Comparison of ENCODE assay signal across 16 cellular contexts in genomic region chr6:73657201-73657600, GRCh38. TPM values are rescaled to one million over a fixed set of nuclear protein-coding genes. Genes with fewer than 3 reads are reported as not detected.
A peak's percentile ranks its signal among the peaks of the same experiment; 100 is the strongest.
DNase-seq lines count a peak whose midpoint lies in the region; ATAC-seq and TF ChIP-seq lines count a peak whose summit lies in the region.
"Had no signal": no experiment of that assay in that cellular context is flagged by ENCODE, and none has a peak within 500 bp of the region (broad histone marks: within the 10 kb centered on the region; RNA-seq: fewer than 3 reads in every experiment).

No MANE protein-coding gene starts in this region.

- H3K9me2 ChIP-seq in PC-3 (replicated peaks; ENCODE audit: low read length): no peaks in the 10 kb centered on the region

- H3K27ac ChIP-seq in PC-3 (ENCODE audit: low read length): peak overlapping the region; percentile 76
- H3K27ac ChIP-seq: foreskin keratinocyte, right lobe of liver, SJCRH30, thoracic aorta had no signal

- DNase-seq in stimulated activated CD4-positive, alpha-beta T cell treated with anti-CD3 and anti-CD28 coated beads, Interleukin-4, amount 100 ng/mL, for 24 hours: peak; percentile 7
- no peak for DNase-seq in stimulated activated CD4-positive, alpha-beta T cell treated with anti-CD3 and anti-CD28 coated beads, Interleukin-12 subunit alpha, Interleukin-12 subunit beta, amount 100 ng/mL, for 4 hours
- DNase-seq in PC-3 (peak; percentile 14), erythroblast (lab: John Stamatoyannopoulos, UW) (peak; percentile 7 to 22), NCI-H2171 (lab: John Stamatoyannopoulos, UW) (no peak), cortex of kidney (lab: John Stamatoyannopoulos, UW) (no peak)
- DNase-seq: mucosa of descending colon, NCI-H2029 treated with DMSO at 0.1 percent for 48 hours, NCI-H524, occipital lobe, right lobe of liver, SJCRH30 had no signal

- TF ChIP-seq CTCF in PC-3 (conservative IDR thresholded peaks at IDR 0.05; ENCODE audit: low read depth, low read length): no peak

- peaks cover 9% of the 10 kb centered on the region; the same call in 1 of the 2 replicates for H3K79me2 ChIP-seq in PC-3 (ENCODE audit: low read length)

- H3K9ac ChIP-seq in PC-3 (ENCODE audit: low read length): no peak overlapping the region

- H3K4me3 ChIP-seq in PC-3 (ENCODE audit: low read length): 0 out of 2 replicates have a peak overlapping the region, but pooled peaks have one; percentile 4
- H3K4me3 ChIP-seq: mucosa of descending colon, right lobe of liver, SJCRH30, thoracic aorta had no signal

- TF ChIP-seq POLR2A in erythroblast (IDR thresholded peaks at IDR 0.05; ENCODE audit: low read length): no peak

- no peaks in the 10 kb centered on the region for H3K27me3 ChIP-seq in PC-3 (ENCODE audit: low read length)
- H3K27me3 ChIP-seq: foreskin keratinocyte, right lobe of liver, SJCRH30 had no signal

- H2AFZ ChIP-seq in PC-3 (ENCODE audit: low read length): 0 out of 2 replicates have a peak overlapping the region, but pooled peaks have one; percentile 30

- H3K36me3 ChIP-seq in PC-3 (ENCODE audit: low read depth, low read length): no peaks in the 10 kb centered on the region
- H3K36me3 ChIP-seq: right lobe of liver, SJCRH30, thoracic aorta had no signal

- POLR2A ChIA-PET in PC-3 (lab: Charles Lee; ENCODE audit: unreplicated experiment): interaction anchor here (0.7 kb wide), 1 partner anchor 15 kb away, joined by 4 read pairs; no protein-coding TSS in a partner anchor

- peaks cover 7% of the 10 kb centered on the region for H3F3A ChIP-seq in PC-3 (ENCODE audit: low read length, unreplicated experiment)

- BruUV-seq in PC-3 (replicated peaks; lab: Mats Ljungman, UMichigan): no TSS peak

- peaks cover 25% of the 10 kb centered on the region for H3K4me1 ChIP-seq in PC-3 (ENCODE audit: insufficient read depth, low read length)
- H3K4me1 ChIP-seq: SJCRH30 had no signal

- H4K20me1 ChIP-seq in PC-3 (ENCODE audit: low read length): no peaks in the 10 kb centered on the region

- ATAC-seq in PC-3 (no peak), GM19351 (IDR thresholded peaks at IDR 0.05; ENCODE audit: unreplicated experiment) (no peak)
- ATAC-seq: foreskin keratinocyte, left lobe of liver, mucosa of descending colon, right lobe of liver had no signal

- intact Hi-C loops in PC-3 (cut with micrococcal nuclease): no loop called here

- no peaks in the 10 kb centered on the region for H3K9me3 ChIP-seq in PC-3 (ENCODE audit: low read length)
- H3K9me3 ChIP-seq: mucosa of descending colon, right lobe of liver, SJCRH30, thoracic aorta had no signal

- CTCF ChIA-PET in PC-3 (lab: Charles Lee): no interaction called here

- peak overlapping the region; percentile 61 for H3K4me2 ChIP-seq in PC-3 (ENCODE audit: low read length)

RNA-seq across cellular contexts. Expression of gene SLC17A5, which starts 3.4 kb away (rescaled TPM):
- 3.3 and 5.2 TPM in 2 replicates for total RNA-seq in PC-3 (2014; rRNA removed)

RNA-seq across cellular contexts. Expression of gene CD109, which starts 38.8 kb away (rescaled TPM):
- total RNA-seq in PC-3 (2014; rRNA removed): 16.8 and 19.1 TPM in 2 replicates

Comparison
In these comparisons a context has a peak if more than half of its experiments do, and no peak if none do; other contexts are left out.
1. DNase-seq: peak in stimulated activated CD4-positive, alpha-beta T cell treated with anti-CD3 and anti-CD28 coated beads, Interleukin-4, amount 100 ng/mL, for 24 hours (single experiment), PC-3 (single experiment) and erythroblast (2 of 2); none in stimulated activated CD4-positive, alpha-beta T cell treated with anti-CD3 and anti-CD28 coated beads, Interleukin-12 subunit alpha, Interleukin-12 subunit beta, amount 100 ng/mL, for 4 hours (single experiment), NCI-H2171 (single experiment) and cortex of kidney (single experiment).